In the genomic region with DNA sequence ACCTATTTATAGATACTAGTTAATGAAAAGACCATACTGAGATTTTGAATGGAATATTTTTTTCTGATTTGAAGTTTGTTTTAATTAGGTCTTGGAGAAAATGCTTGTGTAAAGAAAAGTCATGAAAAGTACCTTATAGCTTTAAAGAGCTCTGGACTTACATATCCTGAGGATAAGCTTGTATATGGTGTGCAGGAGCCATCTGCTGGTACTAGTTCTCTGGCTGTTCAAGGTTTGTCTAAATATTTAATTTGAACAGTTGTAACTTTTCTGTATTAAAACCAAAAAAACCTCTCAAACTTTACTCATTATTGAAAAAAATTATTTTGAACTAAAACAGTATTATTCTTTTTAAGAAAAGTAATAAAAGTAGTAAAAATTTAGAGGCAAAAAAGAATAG, we compare ENCODE assay signal across 9 cellular contexts. TPM values are rescaled to one million over a fixed set of nuclear protein-coding genes. Genes with fewer than 3 reads are reported as not detected.
A peak's percentile ranks its signal among the peaks of the same experiment; 100 is the strongest.
DNase-seq lines count a peak whose midpoint lies in the region; ATAC-seq lines count a peak whose summit lies in the region.
"Had no signal": no experiment of that assay in that cellular context is flagged by ENCODE, and none has a peak within 500 bp of the region (broad histone marks: within the 10 kb centered on the region; RNA-seq: fewer than 3 reads in every experiment).

No MANE protein-coding gene starts in this region.

- DNase-seq in COLO668 (lab: John Stamatoyannopoulos, UW; ENCODE audit: unreplicated experiment) (peak; percentile 4), HuH-7 (ENCODE audit: low spot score) (peak; percentile 20), astrocyte of the hippocampus (ENCODE audit: low read depth, low spot score) (peak; percentile 13), left lobe of liver (ENCODE audit: low spot score) (no peak)
- DNase-seq in activated CD4-positive, alpha-beta T cell treated with anti-CD3 and anti-CD28 coated beads for 4 hours: no peak
- no peak for DNase-seq in activated CD4-positive, CD25-positive, alpha-beta regulatory T cell (lab: John Stamatoyannopoulos, UW)
- DNase-seq: left cardiac atrium had no signal

- peak; percentile 79 for ATAC-seq in left lobe of liver
- no peak for ATAC-seq in HG02885 (IDR thresholded peaks at IDR 0.05; ENCODE audit: poor library complexity, unreplicated experiment)
- ATAC-seq in HG02970 (IDR thresholded peaks at IDR 0.05; ENCODE audit: low FRiP score, unreplicated experiment): no peak

RNA-seq across cellular contexts. Expression of a gene that starts 50.2 kb away (rescaled TPM):
- total RNA-seq in left lobe of liver: 27.6 TPM

RNA-seq across cellular contexts. Expression of a gene that starts 52.7 kb away (rescaled TPM):
- 15.2 TPM for total RNA-seq in left lobe of liver

Comparison
In these comparisons a context has a peak if more than half of its experiments do, and no peak if none do; other contexts are left out.
1. DNase-seq: peak in COLO668 (single experiment), HuH-7 (single experiment) and astrocyte of the hippocampus (single experiment); none in left lobe of liver (single experiment), activated CD4-positive, alpha-beta T cell treated with anti-CD3 and anti-CD28 coated beads for 4 hours (0 of 2) and activated CD4-positive, CD25-positive, alpha-beta regulatory T cell (0 of 4).